In the genomic region with DNA sequence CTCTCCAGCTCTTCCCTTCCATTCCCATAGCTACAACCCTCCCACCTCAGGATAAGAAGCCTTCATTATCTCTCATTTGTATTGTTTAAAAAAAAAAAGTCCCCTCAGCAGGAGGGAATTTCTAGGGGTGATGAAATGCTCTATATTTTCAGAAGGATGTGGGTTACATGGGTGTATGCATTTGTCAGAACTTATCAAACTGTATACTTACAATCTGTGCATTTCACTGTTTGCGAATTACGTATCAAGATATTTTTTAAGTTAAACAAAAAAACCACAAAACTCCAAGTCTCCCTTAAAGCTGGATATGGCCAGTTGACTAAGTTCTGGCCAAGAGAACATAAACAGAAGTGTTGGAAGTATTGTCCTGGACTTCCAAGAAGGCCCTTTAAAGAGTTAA, we compare ENCODE assay signal across 22 cellular contexts. TPM values are rescaled to one million over a fixed set of nuclear protein-coding genes. Genes with fewer than 3 reads are reported as not detected.
DNase-seq lines count a peak whose midpoint lies in the region; ATAC-seq and TF ChIP-seq lines count a peak whose summit lies in the region.
"Had no signal": no experiment of that assay in that cellular context is flagged by ENCODE, and none has a peak within 500 bp of the region (broad histone marks: within the 10 kb centered on the region; RNA-seq: fewer than 3 reads in every experiment).

No MANE protein-coding gene starts in this region.

- no peaks in the 10 kb centered on the region for H3K4me1 ChIP-seq in H9 (ENCODE audit: insufficient read depth, low read length)
- H3K4me1 ChIP-seq in psoas muscle: no peaks in the 10 kb centered on the region

- intact Hi-C loops in CD4-positive, alpha-beta T cell (cut with DNase I, micrococcal nuclease): no loop called here
- intact Hi-C loops in psoas muscle (cut with DNase I): no loop called here

- no peak overlapping the region for H2BK15ac ChIP-seq in H9 (ENCODE audit: low read depth, low read length)

- H3K79me2 ChIP-seq in H9 (ENCODE audit: insufficient read depth, low read length): no peaks in the 10 kb centered on the region

- H3T11ph ChIP-seq in H9 (ENCODE audit: low read length): no peak overlapping the region

- H3K79me1 ChIP-seq in H9 (ENCODE audit: insufficient read depth, low read depth, low read length, poor library complexity, severe bottlenecking): no peaks in the 10 kb centered on the region

- H3K36me3 ChIP-seq in psoas muscle (ENCODE audit: insufficient read depth in 1 of 2, low read depth in 1 of 2): peaks cover under 1 to 17% of the 10 kb centered on the region in 2 donors
- H3K36me3 ChIP-seq: pancreas had no signal

- no peak overlapping the region for H3K18ac ChIP-seq in H9 (ENCODE audit: insufficient read length, low read depth, low read length)

- no peak overlapping the region for H3K56ac ChIP-seq in H9 (ENCODE audit: insufficient read length, low read depth, low read length)

- H3K4me1 Mint-ChIP-seq in CD4-positive, alpha-beta T cell (ENCODE audit: low read depth): peaks cover 50% of the 10 kb centered on the region
- H3K4me1 Mint-ChIP-seq in H9 (peaks cover 10 to 11% of the 10 kb centered on the region in 2 experiments), naive B cell (peaks cover 14 to 22% (median 15%) of the 10 kb centered on the region in 3 donors)

- no peak overlapping the region for H3K9ac ChIP-seq in H9 (ENCODE audit: extremely low read depth, insufficient read length, low read length)

- no peak overlapping the region for H4K8ac ChIP-seq in H9 (replicated peaks; ENCODE audit: insufficient read length, low read depth, low read length)

- no peak overlapping the region for H3K27ac ChIP-seq in CD4-positive, alpha-beta T cell (ENCODE audit: low read depth, low read length)
- H3K27ac ChIP-seq in H9 (ENCODE audit: insufficient read length, low read depth, low read length) (no peak overlapping the region), psoas muscle (no peak overlapping the region)
- H3K27ac ChIP-seq: C4-2B, epithelial cell of prostate, heart right ventricle, pancreas, PC-9 had no signal

- no peak for TF ChIP-seq CTCF in CD4-positive, alpha-beta T cell (IDR thresholded peaks at IDR 0.05)
- no peak for TF ChIP-seq CTCF in H9 (conservative IDR thresholded peaks at IDR 0.05)
- TF ChIP-seq CTCF in psoas muscle (IDR thresholded peaks at IDR 0.05): no peak

- H3K4me2 ChIP-seq in H9 (ENCODE audit: insufficient read depth, insufficient read length, low read length): no peak overlapping the region
- H3K4me2 ChIP-seq: PC-9 had no signal

- no peak overlapping the region for H2BK12ac ChIP-seq in H9 (ENCODE audit: insufficient read length, low read depth, low read length)

- H3K9me3 Mint-ChIP-seq in CD4-positive, alpha-beta T cell: no peaks in the 10 kb centered on the region
- H3K9me3 Mint-ChIP-seq in H9: no peaks in the 10 kb centered on the region
- no peaks in the 10 kb centered on the region for H3K9me3 Mint-ChIP-seq in naive B cell

- CTCF ChIA-PET in CD4-positive, alpha-beta T cell (lab: Charles Lee): interaction anchor here (0.7 to 1.1 kb wide), 3 partner anchors 9 to 113 kb away, joined by 3 read pairs; a partner anchor contains a TSS

- H4K5ac ChIP-seq in H9 (ENCODE audit: insufficient read length, low read depth, low read length): no peak overlapping the region

- H2BK5ac ChIP-seq in H9 (ENCODE audit: insufficient read length, low read length): no peak overlapping the region

- no peak overlapping the region for H2BK120ac ChIP-seq in H9 (ENCODE audit: low read depth, low read length, poor library complexity, severe bottlenecking)

- H3K27ac Mint-ChIP-seq in CD4-positive, alpha-beta T cell: peak overlapping the region; percentile 69
- H3K27ac Mint-ChIP-seq in H9 (peak overlapping the region in 2 of 3 experiments; percentile 15 to 26; a peak in 1 of 7 replicates), naive B cell (peak overlapping the region in 5 of 6 donors; percentile 1 to 86 (median 44))

- H3K4me3 Mint-ChIP-seq in CD4-positive, alpha-beta T cell: peak overlapping the region; percentile 81
- H3K4me3 Mint-ChIP-seq in H9: no peak overlapping the region
- peak overlapping the region in 7 of 8 donors; percentile 47 to 98 (median 84) for H3K4me3 Mint-ChIP-seq in naive B cell

- H3K4me3 ChIP-seq in psoas muscle: no peak overlapping the region
- H3K4me3 ChIP-seq: heart right ventricle, pancreas, PC-9 had no signal

- no peak overlapping the region for H3K23ac ChIP-seq in H9 (ENCODE audit: insufficient read length, low read depth, low read length)

- H2BK20ac ChIP-seq in H9 (ENCODE audit: low read depth, low read length, poor library complexity, severe bottlenecking): no peak overlapping the region

- no peak overlapping the region for H3K14ac ChIP-seq in H9 (ENCODE audit: insufficient read depth, low read length)

- no peak for DNase-seq in CD4-positive, alpha-beta T cell
- no peak for DNase-seq in H9
- peak; percentile 83 for DNase-seq in amniotic epithelial cell (ENCODE audit: low read depth)
- no peak for DNase-seq in naive B cell
- no peak for DNase-seq in psoas muscle
- no peak for DNase-seq in NOMO-1 treated with dmso at 0.1 percent for 144 hours (lab: John Stamatoyannopoulos, UW; ENCODE audit: unreplicated experiment)
- DNase-seq: activated CD4-positive, CD25-positive, alpha-beta regulatory T cell treated with anti-CD3 and anti-CD28 coated beads, Interleukin-2, amount 50 U/mL, for 72 hours; activated gamma-delta T cell; heart right ventricle; kidney glomerular epithelial cell; NCI-H1436 treated with DMSO at 0.1 percent for 48 hours; NCI-H446 treated with DMSO at 0.1 percent for 48 hours; pancreas; PC-9 had no signal

- no peaks in the 10 kb centered on the region for H3K27me3 ChIP-seq in CD4-positive, alpha-beta T cell (ENCODE audit: control insufficient read depth, insufficient read depth, low read length)
- no peaks in the 10 kb centered on the region for H3K27me3 ChIP-seq in H9 (ENCODE audit: insufficient read depth, low read length)
- H3K27me3 ChIP-seq in psoas muscle (ENCODE audit: insufficient read depth in 3 of 3, low read length in 2 of 3): peaks cover 0 to 7% (median 0%) of the 10 kb centered on the region in 3 donors
- H3K27me3 ChIP-seq: heart right ventricle, pancreas had no signal

- peaks cover 49% of the 10 kb centered on the region for H3K36me3 Mint-ChIP-seq in CD4-positive, alpha-beta T cell (ENCODE audit: low read depth)
- H3K36me3 Mint-ChIP-seq in H9 (ENCODE audit: insufficient read depth in 1 of 3, low read depth in 3 of 3) (peaks cover 29 to 60% (median 42%) of the 10 kb centered on the region in 3 experiments), naive B cell (peaks cover 5 to 18% of the 10 kb centered on the region in 2 donors)

- H3K4ac ChIP-seq in H9 (ENCODE audit: low read depth, low read length): no peak overlapping the region

- H4K91ac ChIP-seq in H9 (ENCODE audit: insufficient read length, low read depth, low read length): no peak overlapping the region

- H3K9me3 ChIP-seq in CD4-positive, alpha-beta T cell (ENCODE audit: control insufficient read depth, low read length): no peaks in the 10 kb centered on the region
- no peaks in the 10 kb centered on the region for H3K9me3 ChIP-seq in H9 (ENCODE audit: control insufficient read depth, low read depth, low read length)
- H3K9me3 ChIP-seq in psoas muscle: no peaks in the 10 kb centered on the region
- H3K9me3 ChIP-seq: heart right ventricle, pancreas had no signal

- POLR2A ChIA-PET in CD4-positive, alpha-beta T cell (lab: Charles Lee): interaction anchor here (1.1 kb wide), 1 partner anchor 24 kb away, joined by 4 read pairs; a partner anchor contains a TSS

- peaks cover 4% of the 10 kb centered on the region for H3K23me2 ChIP-seq in H9 (ENCODE audit: insufficient read length, low read depth, low read length, poor library complexity, severe bottlenecking)

- no peaks in the 10 kb centered on the region for H3K27me3 Mint-ChIP-seq in CD4-positive, alpha-beta T cell
- no peaks in the 10 kb centered on the region for H3K27me3 Mint-ChIP-seq in H9 (ENCODE audit: low read depth)
- no peaks in the 10 kb centered on the region for H3K27me3 Mint-ChIP-seq in naive B cell

- ATAC-seq in CD4-positive, alpha-beta T cell (ENCODE audit: poor library complexity): no peak
- ATAC-seq in naive B cell (ENCODE audit: low read depth in 2 of 2): no peak
- no peak for ATAC-seq in GM18868 (IDR thresholded peaks at IDR 0.05; ENCODE audit: unreplicated experiment)
- no peak for ATAC-seq in HG03521 (IDR thresholded peaks at IDR 0.05; ENCODE audit: unreplicated experiment)
- no peak for ATAC-seq in psoas muscle
- ATAC-seq: heart right ventricle, pancreas had no signal

- no peaks in the 10 kb centered on the region for H4K20me1 ChIP-seq in H9 (ENCODE audit: control insufficient read depth, insufficient read depth, insufficient read length)

- H2AK5ac ChIP-seq in H9 (ENCODE audit: insufficient read length, low read length): no peak overlapping the region

- WGBS in H9 (ENCODE audit: extremely low coverage, insufficient read length, low lambda C conversion rate): no CpG with 5 or more reads among the region's 2 CpGs
- 95 to 97% (median 95%) methylated on average over 2 of the region's 2 CpGs for WGBS in psoas muscle, 3 donors

- no peak overlapping the region for H2AFZ ChIP-seq in H9 (ENCODE audit: low read length)
- H2AFZ ChIP-seq: PC-9 had no signal

RNA-seq across cellular contexts. Expression of gene FKBP11, which starts 2.0 kb away (rescaled TPM):
- total RNA-seq in CD4-positive, alpha-beta T cell: 10 to 100 TPM; 82.3 to 85.9 TPM
- 40.8 and 43.6 TPM in 2 replicates for total RNA-seq in H9 (2021)
- polyA plus RNA-seq in naive B cell (ENCODE audit: low read depth in 6 of 6): 10 to 100 TPM; 29.3 to 35.6 (median 32.7) TPM
- 1 to 10 TPM; 1.6 to 7.8 (median 2.2) TPM for total RNA-seq in psoas muscle
- 1 to 10 TPM; 1.6 to 7.6 (median 2.9) TPM for polyA plus RNA-seq in psoas muscle

RNA-seq across cellular contexts. Expression of gene ARF3, which starts 30.0 kb away (rescaled TPM):
- total RNA-seq in CD4-positive, alpha-beta T cell: 10 to 100 TPM; 32.0 to 34.6 TPM
- 254 and 263 TPM in 2 replicates for total RNA-seq in H9 (2021)
- 10 to 100 TPM; 21.7 to 40.3 (median 25.8) TPM for polyA plus RNA-seq in naive B cell (ENCODE audit: low read depth in 6 of 6)
- 10 to 100 TPM; 17.4 to 27.0 (median 22.3) TPM for total RNA-seq in psoas muscle
- polyA plus RNA-seq in psoas muscle: 10 to 100 TPM in 2 of 3 donors, 1 to 10 TPM in 1; 7.4 to 18.1 (median 13.2) TPM

RNA-seq across cellular contexts. Expression of gene WNT10B, which starts 44.3 kb away (rescaled TPM):
- total RNA-seq in CD4-positive, alpha-beta T cell: 10 to 100 TPM; 10.8 TPM
- total RNA-seq in H9 (2021): 0.37 and 0.53 TPM in 2 replicates
- polyA plus RNA-seq in naive B cell (ENCODE audit: low read depth in 6 of 6): not detected
- under 1 TPM in 2 of 4 donors, not detected in 2; 0.26 to 0.53 TPM for total RNA-seq in psoas muscle
- polyA plus RNA-seq in psoas muscle: under 1 TPM in 2 of 3 donors, not detected in 1; 0.13 to 0.14 TPM
- total RNA-seq: PC-9 had no signal

RNA-seq across cellular contexts. Expression of gene WNT1, which starts 50.9 kb away (rescaled TPM):
- total RNA-seq in CD4-positive, alpha-beta T cell: 1 to 10 TPM; 1.8 to 2.7 TPM
- total RNA-seq in H9 (2021) (not detected in 2 replicates), psoas muscle (not detected)
- polyA plus RNA-seq in naive B cell (ENCODE audit: low read depth in 6 of 6) (under 1 TPM in 1 of 6 donors, not detected in 5; 0.23 TPM), psoas muscle (not detected)
- total RNA-seq: cerebellum, G401, heart right ventricle, LHCN-M2, pancreas, PC-9, temporal lobe had no signal
- polyA plus RNA-seq: heart right ventricle, pancreas had no signal

Comparison
In these comparisons a context has a peak if more than half of its experiments do, and no peak if none do; other contexts are left out.
1. H3K4me3 Mint-ChIP-seq: peak in CD4-positive, alpha-beta T cell (single experiment) and naive B cell (7 of 8); none in H9 (0 of 2).
2. Peak in every context shown above with its lines, with median percentiles within 50 percentile points of each other: H3K27ac Mint-ChIP-seq.